In genomic region chr9:127903557-127904475, GRCh38 we compare ENCODE assay signal across 8 cellular contexts. TPM values are rescaled to one million over a fixed set of nuclear protein-coding genes. Genes with fewer than 3 reads are reported as not detected.
DNase-seq lines count a peak whose midpoint lies in the region; TF ChIP-seq lines count a peak whose summit lies in the region.

No MANE protein-coding gene starts in this region.

- intact Hi-C loops in Caco-2 (cut with micrococcal nuclease; ENCODE audit: unreplicated experiment): no loop called here

- DNase-seq in Caco-2 (no peak), KBM-7 (peak; percentile 86), cardiac muscle cell (ENCODE audit: low read depth in 1 of 2, low spot score in 1 of 2) (peak in 1 of 2 donors; percentile 80), NCI-H69 (lab: John Stamatoyannopoulos, UW) (no peak), nucleus accumbens (lab: John Stamatoyannopoulos, UW) (no peak), DMS53 treated with DMSO at 0.1 percent for 48 hours (lab: John Stamatoyannopoulos, UW; ENCODE audit: unreplicated experiment) (no peak)
- DNase-seq in activated CD8-positive, alpha-beta memory T cell treated with anti-CD3 and anti-CD28 coated beads, Interleukin-2, amount 50 U/mL, for 4 hours: peak; percentile 65

- H3K4me3 ChIP-seq in Caco-2 (ENCODE audit: low read depth, low read length) (no peak overlapping the region), cardiac muscle cell (no peak overlapping the region), skin epidermis (peak overlapping the region; percentile 11 to 31 (median 13))

- H3K36me3 ChIP-seq in Caco-2 (ENCODE audit: control insufficient read depth, insufficient read depth, low read length) (no peaks in the 10 kb centered on the region), cardiac muscle cell (no peaks in the 10 kb centered on the region)

- H3K4me1 ChIP-seq in Caco-2 (peaks cover 31% of the 10 kb centered on the region), cardiac muscle cell (ENCODE audit: low read depth) (peaks cover 21% of the 10 kb centered on the region)

- no peak overlapping the region for H3K4me3 Mint-ChIP-seq in Caco-2 (ENCODE audit: unreplicated experiment)

- H3K36me3 Mint-ChIP-seq in Caco-2 (ENCODE audit: insufficient read depth, unreplicated experiment): peaks cover 6% of the 10 kb centered on the region

- in situ Hi-C loops in KBM-7 (cut with MboI; ENCODE audit: low pct_unique_long_range_greater_than_20kb, low sequenced_read_pairs): loop anchor here (25.0 kb wide), 1 partner anchor 317 kb away; no protein-coding TSS in a partner anchor

- CTCF ChIA-PET in Caco-2 (lab: Charles Lee): no interaction called here

- peaks cover 7% of the 10 kb centered on the region for H3K4me1 Mint-ChIP-seq in Caco-2 (ENCODE audit: low read depth, unreplicated experiment)

- H3K9me3 ChIP-seq in Caco-2 (no peaks in the 10 kb centered on the region), cardiac muscle cell (ENCODE audit: low read depth) (no peaks in the 10 kb centered on the region)

- TF ChIP-seq CTCF in Caco-2 (IDR thresholded peaks at IDR 0.05; ENCODE audit: insufficient read depth in 1 of 2, low read depth in 1 of 2, low read length in 1 of 2, severe bottlenecking in 1 of 2, unreplicated experiment in 1 of 2) (no peak), cardiac muscle cell (IDR thresholded peaks at IDR 0.05; ENCODE audit: low read depth, low read length) (no peak)

- no peaks in the 10 kb centered on the region for H3K9me3 Mint-ChIP-seq in Caco-2 (ENCODE audit: unreplicated experiment)

- H3K27ac ChIP-seq in cardiac muscle cell: peak overlapping the region; percentile 92
- peak overlapping the region in 20 of 21 experiments; percentile 45 to 98 (median 86) for H3K27ac ChIP-seq in skin epidermis

- POLR2A ChIA-PET in Caco-2 (lab: Charles Lee): no interaction called here

- H3K27me3 Mint-ChIP-seq in Caco-2 (ENCODE audit: insufficient read depth, unreplicated experiment): no peaks in the 10 kb centered on the region

- H3K27ac Mint-ChIP-seq in Caco-2 (ENCODE audit: unreplicated experiment): peak overlapping the region; percentile 47

- no peaks in the 10 kb centered on the region for H3K27me3 ChIP-seq in Caco-2 (replicated peaks; ENCODE audit: control insufficient read depth, insufficient read depth, low read length)
- no peaks in the 10 kb centered on the region for H3K27me3 ChIP-seq in cardiac muscle cell

- BruUV-seq in Caco-2 (replicated peaks; lab: Mats Ljungman, UMichigan): no TSS peak

RNA-seq across cellular contexts. Expression of gene ST6GALNAC6, which starts 4.4 kb away (rescaled TPM):
- total RNA-seq in Caco-2 (2022) (20.7 and 25.1 TPM in 2 replicates), cardiac muscle cell (49.4 and 73.4 TPM in 2 replicates)
- 53.0 and 85.2 TPM in 2 replicates for polyA plus RNA-seq in cardiac muscle cell

RNA-seq across cellular contexts. Expression of gene ST6GALNAC4, which starts 13.0 kb away (rescaled TPM):
- total RNA-seq in Caco-2 (2022) (12.1 and 13.2 TPM in 2 replicates), cardiac muscle cell (66.2 and 119 TPM in 2 replicates)
- 48.8 and 71.4 TPM in 2 replicates for polyA plus RNA-seq in cardiac muscle cell

RNA-seq across cellular contexts. Expression of gene AK1, which starts 26.3 kb away (rescaled TPM):
- total RNA-seq in Caco-2 (2022): 39.2 and 41.5 TPM in 2 replicates
- 174 and 175 TPM in 2 replicates for total RNA-seq in cardiac muscle cell
- 346 and 413 TPM in 2 replicates for polyA plus RNA-seq in cardiac muscle cell

RNA-seq across cellular contexts. Expression of gene PIP5KL1, which starts 26.8 kb away (rescaled TPM):
- total RNA-seq in Caco-2 (2022) (2.3 and 3.8 TPM in 2 replicates), cardiac muscle cell (0.89 and 1.7 TPM in 2 replicates)
- 3.4 and 3.5 TPM in 2 replicates for polyA plus RNA-seq in cardiac muscle cell

RNA-seq across cellular contexts. Expression of gene DPM2, which starts 33.8 kb away (rescaled TPM):
- 38.7 and 39.4 TPM in 2 replicates for total RNA-seq in Caco-2 (2022)
- total RNA-seq in cardiac muscle cell: 26.1 and 35.6 TPM in 2 replicates
- polyA plus RNA-seq in cardiac muscle cell: 54.2 and 70.7 TPM in 2 replicates

Comparison
In these comparisons a context has a peak if more than half of its experiments do, and no peak if none do; other contexts are left out.
1. DNase-seq: peak in KBM-7 (single experiment) and activated CD8-positive, alpha-beta memory T cell treated with anti-CD3 and anti-CD28 coated beads, Interleukin-2, amount 50 U/mL, for 4 hours (single experiment); none in Caco-2 (0 of 2), NCI-H69 (single experiment), nucleus accumbens (0 of 56) and DMS53 treated with DMSO at 0.1 percent for 48 hours (single experiment).
2. H3K4me3 ChIP-seq: peak in skin epidermis (7 of 7); none in Caco-2 (single experiment) and cardiac muscle cell (single experiment).